Comparison of ENCODE assay signal across 23 cellular contexts in genomic region chr9:134383148-134383547, GRCh38. TPM values are rescaled to one million over a fixed set of nuclear protein-coding genes. Genes with fewer than 3 reads are reported as not detected.
A peak's percentile ranks its signal among the peaks of the same experiment; 100 is the strongest.
DNase-seq lines count a peak whose midpoint lies in the region; ATAC-seq and TF ChIP-seq lines count a peak whose summit lies in the region.
"Had no signal": no experiment of that assay in that cellular context is flagged by ENCODE, and none has a peak within 500 bp of the region (broad histone marks: within the 10 kb centered on the region; RNA-seq: fewer than 3 reads in every experiment).

No MANE protein-coding gene starts in this region.

- RAD21 ChIA-PET in HCT116 (lab: Charles Lee; ENCODE audit: low non-redundant PET in 1 of 2, low total read pairs in 2 of 2, uncharacterized antibody in 2 of 2, unreplicated experiment in 2 of 2) = no interaction called here

- H3K79me2 ChIP-seq in HCT116 (ENCODE audit: insufficient read depth, low read length) = peaks cover 85% of the 10 kb centered on the region; the same call in 1 of the 2 replicates

- H3K27me3 ChIP-seq in HCT116 (ENCODE audit: insufficient read depth, low read length) (no peaks in the 10 kb centered on the region), colonic mucosa (no peaks in the 10 kb centered on the region), mucosa of rectum (ENCODE audit: control insufficient read depth in 2 of 2, insufficient read depth in 2 of 2, low read length in 2 of 2) (no peaks in the 10 kb centered on the region), tibial nerve (no peaks in the 10 kb centered on the region)
- H3K27me3 ChIP-seq: breast epithelium, esophagus squamous epithelium had no signal

- TF ChIP-seq CTCF in HCT116 (IDR thresholded peaks at IDR 0.05 in 2 of 3, conservative IDR thresholded peaks at IDR 0.05 in 1 of 3; ENCODE audit: borderline replicate concordance in 1 of 3, insufficient read depth in 1 of 3, low read depth in 2 of 3, low read length in 2 of 3) (no peak), colonic mucosa (IDR thresholded peaks at IDR 0.05) (no peak), tibial nerve (IDR thresholded peaks at IDR 0.05) (no peak)

- H3K9me3 ChIP-seq in HCT116 (ENCODE audit: control insufficient read depth in 1 of 2, insufficient read depth in 1 of 2, low read depth in 1 of 2, low read length in 2 of 2) = no peaks in the 10 kb centered on the region
- H3K9me3 ChIP-seq in colonic mucosa = no peaks in the 10 kb centered on the region
- H3K9me3 ChIP-seq in mucosa of rectum (ENCODE audit: control insufficient read depth in 2 of 2, low read length in 2 of 2) = no peaks in the 10 kb centered on the region
- H3K9me3 ChIP-seq in tibial nerve = no peaks in the 10 kb centered on the region
- H3K9me3 ChIP-seq: breast epithelium, esophagus squamous epithelium, prostate gland had no signal

- H3K9me2 ChIP-seq in HCT116 (ENCODE audit: insufficient read depth) = no peaks in the 10 kb centered on the region

- TF ChIP-seq EP300 in tibial nerve (IDR thresholded peaks at IDR 0.05) = no peak

- no TSS peak for BruUV-seq in HCT116 (replicated peaks; lab: Mats Ljungman, UMichigan)

- peaks cover 6% of the 10 kb centered on the region; the same call in 1 of the 2 replicates for H4K20me1 ChIP-seq in HCT116 (ENCODE audit: insufficient read depth)

- no peak for ATAC-seq in HCT116
- no peak for ATAC-seq in GM21717 (IDR thresholded peaks at IDR 0.05; ENCODE audit: unreplicated experiment)
- no peak for ATAC-seq in GM18511 (IDR thresholded peaks at IDR 0.05; ENCODE audit: unreplicated experiment)
- ATAC-seq: activated T-cell treated with anti-CD3 and anti-CD28 coated beads, Interleukin-2, amount 50 U/mL, for 72 hours; CD8-positive, alpha-beta T cell; GM23338; Panc1 had no signal

- H3K36me3 ChIP-seq in HCT116 (ENCODE audit: control insufficient read depth in 1 of 2, insufficient read depth in 2 of 2, low read length in 2 of 2) (no peaks in the 10 kb centered on the region), colonic mucosa (no peaks in the 10 kb centered on the region), mucosa of rectum (ENCODE audit: control insufficient read depth in 2 of 2, insufficient read depth in 2 of 2, low read length in 2 of 2) (no peaks in the 10 kb centered on the region), tibial nerve (no peaks in the 10 kb centered on the region)
- H3K36me3 ChIP-seq: breast epithelium, prostate gland had no signal

- no peak overlapping the region for H3K9ac ChIP-seq in HCT116 (ENCODE audit: low read length)
- peak overlapping the region in 1 of 2 donors; percentile 74 for H3K9ac ChIP-seq in colonic mucosa (ENCODE audit: low read depth in 2 of 2, low read length in 2 of 2)
- peak overlapping the region; percentile 38 to 53 for H3K9ac ChIP-seq in mucosa of rectum (ENCODE audit: low read depth in 1 of 2, low read length in 2 of 2)

- DNase-seq in HCT116 (ENCODE audit: low read depth, low spot score) (no peak), colonic mucosa (no peak), tibial nerve (ENCODE audit: low spot score in 2 of 2) (no peak), NCI-H748 (lab: John Stamatoyannopoulos, UW; ENCODE audit: unreplicated experiment) (no peak), dermis blood vessel endothelial cell (no peak)
- DNase-seq: activated CD4-positive, alpha-beta T cell treated with anti-CD3 and anti-CD28 coated beads, Interleukin-2, amount 10 ng/mL, durations not matched to agents 24 days and 14 days; activated naive CD4-positive, alpha-beta T cell treated with Interleukin-2 at 50 U/mL for 16 hours; activated T-cell treated with anti-CD3 and anti-CD28 coated beads, Interleukin-2, amount 50 U/mL, for 72 hours; CD8-positive, alpha-beta T cell; esophagus squamous epithelium; GDM1; hypothalamus; MV-4-11; NCI-H1694; NCI-H510A had no signal

- WGBS in tibial nerve, 2 donors = 68 to 71% methylated on average over 5 to 6 of the region's 6 CpGs

- H3K4me2 ChIP-seq in HCT116 (ENCODE audit: low read length) = peak overlapping the region; percentile 17; the same call in 1 of the 2 replicates
- H3K4me2 ChIP-seq: GM23338 had no signal

- TF ChIP-seq RAD21 in HCT116 (IDR thresholded peaks at IDR 0.05; ENCODE audit: low read depth) = no peak

- intact Hi-C loops in HCT116 (cut with micrococcal nuclease) (no loop called here), colonic mucosa (cut with DNase I) (no loop called here)

- CTCF ChIA-PET in HCT116 (lab: Charles Lee) = no interaction called here

- H2AFZ ChIP-seq in HCT116 (ENCODE audit: low read depth, low read length, poor library complexity, severe bottlenecking) = no peak overlapping the region
- H2AFZ ChIP-seq: GM23338 had no signal

- H3K4me1 ChIP-seq in HCT116 (ENCODE audit: control insufficient read depth in 1 of 2, insufficient read depth in 2 of 2, low read length in 2 of 2) (peaks cover 44 to 73% of the 10 kb centered on the region in 2 experiments), colonic mucosa (peaks cover 56% of the 10 kb centered on the region), mucosa of rectum (ENCODE audit: control insufficient read depth in 2 of 2, insufficient read depth in 2 of 2, low read length in 2 of 2) (peaks cover 66 to 68% of the 10 kb centered on the region in 2 donors), tibial nerve (peaks cover 3 to 100% (median 97%) of the 10 kb centered on the region in 4 donors)

- no peak overlapping the region for H3K4me3 ChIP-seq in HCT116 (replicated peaks in 1 of 2; ENCODE audit: low read depth in 1 of 2, low read length in 2 of 2)
- H3K4me3 ChIP-seq in colonic mucosa = no peak overlapping the region
- H3K4me3 ChIP-seq in mucosa of rectum (ENCODE audit: low read length in 2 of 2) = no peak overlapping the region
- no peak overlapping the region for H3K4me3 ChIP-seq in tibial nerve
- H3K4me3 ChIP-seq: esophagus squamous epithelium, GM23338, lung, prostate gland had no signal

- H3K27ac ChIP-seq in HCT116 (ENCODE audit: low read depth, low read length) (no peak overlapping the region), colonic mucosa (peak overlapping the region; percentile 50), mucosa of rectum (ENCODE audit: low read depth in 2 of 2, low read length in 2 of 2) (peak overlapping the region; percentile 80), tibial nerve (peak overlapping the region; percentile 47 to 96 (median 76))
- H3K27ac ChIP-seq: prostate gland had no signal

- TF ChIP-seq POLR2A in HCT116 (IDR thresholded peaks at IDR 0.05; ENCODE audit: borderline replicate concordance, extremely low read depth, insufficient read depth, insufficient read length) (no peak), tibial nerve (IDR thresholded peaks at IDR 0.05) (no peak)

- POLR2A ChIA-PET in HCT116 (lab: Charles Lee) = no interaction called here

TF ChIP-seq in HCT116, 20 proteins besides CTCF, POLR2A, EP300 and RAD21 (continues in another document):
- TF ChIP-seq CEBPB (IDR thresholded peaks at IDR 0.05; ENCODE audit: low read depth) = no peak
- no peak for TF ChIP-seq ZFX (IDR thresholded peaks at IDR 0.05)
- no peak for TF ChIP-seq REST (IDR thresholded peaks at IDR 0.05; ENCODE audit: low read depth)
- no peak for TF ChIP-seq YY1 (IDR thresholded peaks at IDR 0.05; ENCODE audit: extremely low read depth, insufficient replicate concordance, low read depth, low read length)
- no peak for TF ChIP-seq SRF (IDR thresholded peaks at IDR 0.05; ENCODE audit: low read depth)
- TF ChIP-seq EZH2 (IDR thresholded peaks at IDR 0.05) = no peak
- no peak for TF ChIP-seq ZNF274 (IDR thresholded peaks at IDR 0.05; ENCODE audit: low read depth, low read length)
- no peak for TF ChIP-seq JUND (IDR thresholded peaks at IDR 0.05)
- TF ChIP-seq ELF1 (IDR thresholded peaks at IDR 0.05; ENCODE audit: borderline replicate concordance, low read depth) = no peak
- no peak for TF ChIP-seq ZBTB33 (IDR thresholded peaks at IDR 0.05; ENCODE audit: extremely low read depth, insufficient replicate concordance, low read length)

RNA-seq across cellular contexts. Expression of gene RXRA, which starts 56.9 kb away (rescaled TPM):
- total RNA-seq in HCT116 (2021; ENCODE audit: unreplicated experiment) (43.9 TPM), colonic mucosa (10 to 100 TPM; 68.2 to 72.0 TPM), tibial nerve (10 to 100 TPM; 53.5 to 61.5 (median 56.5) TPM), dermis blood vessel endothelial cell (23.3 and 31.7 TPM in 2 replicates)
- polyA plus RNA-seq in HCT116 (2012) = 39.0 and 47.7 TPM in 2 replicates
